Comparison of ENCODE assay signal across 8 cellular contexts in genomic region chr13:30341815-30342570, GRCh38. TPM values are rescaled to one million over a fixed set of nuclear protein-coding genes. Genes with fewer than 3 reads are reported as not detected.
DNase-seq lines count a peak whose midpoint lies in the region; ATAC-seq and TF ChIP-seq lines count a peak whose summit lies in the region.

No MANE protein-coding gene starts in this region.

- H3K36me3 ChIP-seq in body of pancreas (replicated peaks in 1 of 2; ENCODE audit: insufficient read depth in 1 of 2, low read depth in 2 of 2) = no peaks in the 10 kb centered on the region
- no peaks in the 10 kb centered on the region for H3K36me3 ChIP-seq in subcutaneous abdominal adipose tissue (ENCODE audit: control insufficient read depth in 5 of 5, insufficient read depth in 5 of 5, low read length in 5 of 5)

- DNase-seq in HFFc6 (peak; percentile 94), body of pancreas (peak; percentile 75 to 90 (median 82)), iPS-NIHi11 (ENCODE audit: low spot score) (peak; percentile 29)

- TF ChIP-seq CTCF in HFFc6 (IDR thresholded peaks at IDR 0.05) = no peak
- no peak for TF ChIP-seq CTCF in body of pancreas (IDR thresholded peaks at IDR 0.05)

- no peaks in the 10 kb centered on the region for H3K27me3 Mint-ChIP-seq in HFFc6 (ENCODE audit: insufficient read depth)

- H3K27ac ChIP-seq in body of pancreas = peak overlapping the region; percentile 0 to 60 (median 50)
- peak overlapping the region; percentile 59 for H3K27ac ChIP-seq in subcutaneous abdominal adipose tissue (ENCODE audit: low read depth, low read length)

- ATAC-seq in body of pancreas = peak; percentile 90
- no peak for ATAC-seq in GM21737 (IDR thresholded peaks at IDR 0.05; ENCODE audit: unreplicated experiment)
- no peak for ATAC-seq in GM21367 (IDR thresholded peaks at IDR 0.05; ENCODE audit: unreplicated experiment)
- no peak for ATAC-seq in GM18907 (IDR thresholded peaks at IDR 0.05; ENCODE audit: unreplicated experiment)
- no peak for ATAC-seq in GM19467 (IDR thresholded peaks at IDR 0.05; ENCODE audit: unreplicated experiment)

- peak overlapping the region; percentile 85 for H3K27ac Mint-ChIP-seq in HFFc6

- H3K4me1 ChIP-seq in body of pancreas (peaks cover 18% of the 10 kb centered on the region), subcutaneous abdominal adipose tissue (ENCODE audit: control insufficient read depth in 5 of 5, insufficient read depth in 5 of 5, low read length in 5 of 5) (peaks cover 3 to 39% (median 32%) of the 10 kb centered on the region in 5 donors)

- no peak for TF ChIP-seq POLR2A in body of pancreas (IDR thresholded peaks at IDR 0.05)

- peak overlapping the region; percentile 76 for H3K4me3 Mint-ChIP-seq in HFFc6

- no peaks in the 10 kb centered on the region for H3K27me3 ChIP-seq in body of pancreas
- H3K27me3 ChIP-seq in subcutaneous abdominal adipose tissue (ENCODE audit: control insufficient read depth in 5 of 5, insufficient read depth in 4 of 5, low read length in 5 of 5) = no peaks in the 10 kb centered on the region

- H3K9ac ChIP-seq in subcutaneous abdominal adipose tissue (ENCODE audit: low read length in 5 of 5) = no peak overlapping the region

- peaks cover 3% of the 10 kb centered on the region; the same call in 1 of the 2 replicates for H3K36me3 Mint-ChIP-seq in HFFc6 (ENCODE audit: low read depth)

- WGBS in body of pancreas, 2 donors = 28 to 31% methylated on average over 9 of the region's 9 CpGs

- no peak overlapping the region for H3K4me3 ChIP-seq in body of pancreas
- H3K4me3 ChIP-seq in subcutaneous abdominal adipose tissue (ENCODE audit: low read depth in 1 of 5, low read length in 5 of 5) = peak overlapping the region in 1 of 5 donors; percentile 37

- H3K9me3 ChIP-seq in body of pancreas = no peaks in the 10 kb centered on the region
- no peaks in the 10 kb centered on the region for H3K9me3 ChIP-seq in subcutaneous abdominal adipose tissue (ENCODE audit: control insufficient read depth in 5 of 5, low read length in 5 of 5)

- peaks cover 79% of the 10 kb centered on the region for H3K4me1 Mint-ChIP-seq in HFFc6 (ENCODE audit: low read depth)

- intact Hi-C loops in body of pancreas (cut with DNase I) = no loop called here

- H3K9me3 Mint-ChIP-seq in HFFc6 = no peaks in the 10 kb centered on the region

RNA-seq across cellular contexts. Expression of gene KATNAL1, which starts 34.6 kb away (rescaled TPM):
- total RNA-seq in HFFc6 (2021; fragmentation: NEBNext Ultra II Directional; extraction: Animal tissue kit (Norgen Biotek cat#: 25700)) = 10 to 100 TPM; 48.2 to 71.4 (median 61.2) TPM
- 1 to 10 TPM; 6.5 to 6.6 TPM for total RNA-seq in body of pancreas

Comparison
In these comparisons a context has a peak if more than half of its experiments do, and no peak if none do; other contexts are left out.
1. DNase-seq: peak in every context shown above with its lines; median percentile 94 in HFFc6; 82 in body of pancreas; 29 in iPS-NIHi11.
2. RNA of gene KATNAL1, which starts 34.6 kb away (total RNA-seq): 48.2 to 71.4 TPM in HFFc6; 6.5 to 6.6 TPM in body of pancreas; every median in the first group is over 4 times any median in the second.